3 cellular contexts compared by ENCODE assay signal in genomic region chr11:35902961-35903360, GRCh38.
TF ChIP-seq lines count a peak whose summit lies in the region.

No MANE protein-coding gene starts in this region.

TF ChIP-seq in A549, 52 proteins besides CTCF, POLR2A, EP300 and RAD21:
- peak; percentile 68; the same call in 1 of the 2 replicates for TF ChIP-seq HDAC2 (IDR thresholded peaks at IDR 0.05)
- TF ChIP-seq TP53 (CRISPR knock-in tag; IDR thresholded peaks at IDR 0.05) = no peak
- no peak for TF ChIP-seq HOXB13 (CRISPR knock-in tag; IDR thresholded peaks at IDR 0.05; ENCODE audit: low read depth)
- no peak for TF ChIP-seq ATOH8 (CRISPR knock-in tag; IDR thresholded peaks at IDR 0.05; ENCODE audit: low read depth)
- TF ChIP-seq USF2 (IDR thresholded peaks at IDR 0.05) = no peak
- no peak for TF ChIP-seq BHLHE40 (IDR thresholded peaks at IDR 0.05; ENCODE audit: low read depth, low read length)
- peak; percentile 82; the same call in 1 of the 2 replicates for TF ChIP-seq KDM1A (IDR thresholded peaks at IDR 0.05; ENCODE audit: low read depth)
- TF ChIP-seq MAZ (IDR thresholded peaks at IDR 0.05; ENCODE audit: borderline replicate concordance, low read depth, low read length) = no peak
- no peak for TF ChIP-seq TFCP2L1 (CRISPR knock-in tag; IDR thresholded peaks at IDR 0.05)
- TF ChIP-seq KDM5A (IDR thresholded peaks at IDR 0.05) = no peak
- TF ChIP-seq RNF2 (IDR thresholded peaks at IDR 0.05; ENCODE audit: borderline replicate concordance, low read depth) = no peak
- no peak for TF ChIP-seq CBX8 (IDR thresholded peaks at IDR 0.05)
- TF ChIP-seq PBX3 (IDR thresholded peaks at IDR 0.05) = no peak
- TF ChIP-seq MYC (IDR thresholded peaks at IDR 0.05; ENCODE audit: borderline replicate concordance, low read length) = no peak
- TF ChIP-seq JUNB (IDR thresholded peaks at IDR 0.05) = no peak

TF ChIP-seq in HEK293, 187 proteins besides CTCF, POLR2A, EP300 and RAD21:
- TF ChIP-seq YY1 (tag by site-specific recombination; IDR thresholded peaks at IDR 0.05) (no peak), ZNF146 (tag by site-specific recombination; IDR thresholded peaks at IDR 0.05) (peak; percentile 93), ZNF394 (tag by site-specific recombination; IDR thresholded peaks at IDR 0.05; ENCODE audit: borderline replicate concordance) (no peak), ZNF184 (tag by site-specific recombination; IDR thresholded peaks at IDR 0.05) (no peak), SETDB1 (IDR thresholded peaks at IDR 0.05; ENCODE audit: insufficient read length, low read length) (peak; percentile 51), ZNF362 (tag by site-specific recombination; IDR thresholded peaks at IDR 0.05) (no peak), ZSCAN5A (tag by site-specific recombination; IDR thresholded peaks at IDR 0.05) (no peak)
TF ChIP-seq in HEK293: peak in this region for 2.

TF ChIP-seq in K562, 482 proteins besides CTCF, POLR2A, EP300 and RAD21 (continued from another document):
- no peak for TF ChIP-seq HNRNPH1 (optimal IDR thresholded peaks at IDR 0.05; ENCODE audit: low read depth, low read length)
- TF ChIP-seq ARNT (IDR thresholded peaks at IDR 0.05) = no peak
- TF ChIP-seq CBX3 (IDR thresholded peaks at IDR 0.05; ENCODE audit: borderline replicate concordance in 1 of 2, low read length in 2 of 2) = peak in 1 of 2 experiments; percentile 49; a peak in 1 of 3 replicates
- peak; percentile 80 for TF ChIP-seq ZNF146 (CRISPR knock-in tag; IDR thresholded peaks at IDR 0.05; ENCODE audit: unreplicated experiment)
- TF ChIP-seq ZBTB1 (CRISPR knock-in tag; IDR thresholded peaks at IDR 0.05; ENCODE audit: borderline replicate concordance, low read depth) = no peak
- TF ChIP-seq ZNF592 (IDR thresholded peaks at IDR 0.05) = no peak
- peak; percentile 76 for TF ChIP-seq RBM25 (IDR thresholded peaks at IDR 0.05; ENCODE audit: low read depth, low read length, severe bottlenecking)
- TF ChIP-seq GATA2 (CRISPR knock-in tag; IDR thresholded peaks at IDR 0.05) = no peak
- TF ChIP-seq HDAC3 (IDR thresholded peaks at IDR 0.05; ENCODE audit: borderline replicate concordance, partially characterized antibody) = no peak
- no peak for TF ChIP-seq RBFOX2 (IDR thresholded peaks at IDR 0.05; ENCODE audit: low read depth, low read length)
- TF ChIP-seq HMG20B (CRISPR knock-in tag; IDR thresholded peaks at IDR 0.05) = no peak
- no peak for TF ChIP-seq CXXC5 (CRISPR knock-in tag; IDR thresholded peaks at IDR 0.05)
